1 cellular context compared by ENCODE assay signal in the genomic region with DNA sequence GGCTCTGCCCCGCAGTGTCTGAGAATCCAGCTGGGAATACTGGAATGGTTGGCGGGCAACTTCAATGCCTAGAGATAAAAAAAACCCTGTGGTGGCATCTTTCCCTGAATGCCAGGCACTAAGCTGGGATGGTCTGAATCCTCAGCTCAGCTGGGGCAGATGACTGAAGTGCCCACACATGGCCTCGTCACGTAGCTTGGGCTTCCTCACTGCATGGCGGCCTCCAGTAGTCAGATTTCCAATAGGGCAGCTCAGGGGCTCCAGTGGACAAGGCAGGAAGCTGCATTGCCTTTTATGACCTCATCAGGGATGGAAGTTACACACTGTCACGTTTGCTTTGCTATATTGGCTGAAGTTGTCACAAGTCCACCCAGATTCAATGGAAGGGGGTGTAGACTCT.
TF ChIP-seq lines count a peak whose summit lies in the region.

No MANE protein-coding gene starts in this region.

TF ChIP-seq in SK-N-SH, 30 proteins besides CTCF, POLR2A, EP300 and RAD21 (continued from another document):
- TF ChIP-seq, protein P1, sequence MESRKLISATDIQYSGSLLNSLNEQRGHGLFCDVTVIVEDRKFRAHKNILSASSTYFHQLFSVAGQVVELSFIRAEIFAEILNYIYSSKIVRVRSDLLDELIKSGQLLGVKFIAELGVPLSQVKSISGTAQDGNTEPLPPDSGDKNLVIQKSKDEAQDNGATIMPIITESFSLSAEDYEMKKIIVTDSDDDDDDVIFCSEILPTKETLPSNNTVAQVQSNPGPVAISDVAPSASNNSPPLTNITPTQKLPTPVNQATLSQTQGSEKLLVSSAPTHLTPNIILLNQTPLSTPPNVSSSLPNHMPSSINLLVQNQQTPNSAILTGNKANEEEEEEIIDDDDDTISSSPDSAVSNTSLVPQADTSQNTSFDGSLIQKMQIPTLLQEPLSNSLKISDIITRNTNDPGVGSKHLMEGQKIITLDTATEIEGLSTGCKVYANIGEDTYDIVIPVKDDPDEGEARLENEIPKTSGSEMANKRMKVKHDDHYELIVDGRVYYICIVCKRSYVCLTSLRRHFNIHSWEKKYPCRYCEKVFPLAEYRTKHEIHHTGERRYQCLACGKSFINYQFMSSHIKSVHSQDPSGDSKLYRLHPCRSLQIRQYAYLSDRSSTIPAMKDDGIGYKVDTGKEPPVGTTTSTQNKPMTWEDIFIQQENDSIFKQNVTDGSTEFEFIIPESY (IDR thresholded peaks at IDR 0.05; ENCODE audit: borderline replicate concordance, low read depth), result no peak
- TF ChIP-seq, protein P2, sequence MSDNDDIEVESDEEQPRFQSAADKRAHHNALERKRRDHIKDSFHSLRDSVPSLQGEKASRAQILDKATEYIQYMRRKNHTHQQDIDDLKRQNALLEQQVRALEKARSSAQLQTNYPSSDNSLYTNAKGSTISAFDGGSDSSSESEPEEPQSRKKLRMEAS (IDR thresholded peaks at IDR 0.05; ENCODE audit: low read depth), result no peak
- TF ChIP-seq SMC3 (IDR thresholded peaks at IDR 0.05; ENCODE audit: low read depth, low read length) (no peak), GABPA (IDR thresholded peaks at IDR 0.05; ENCODE audit: low read depth) (no peak), MXI1 (IDR thresholded peaks at IDR 0.05; ENCODE audit: low read depth, low read length) (no peak), RCOR1 (IDR thresholded peaks at IDR 0.05; ENCODE audit: low read length) (no peak), MEF2A (IDR thresholded peaks at IDR 0.05; ENCODE audit: borderline replicate concordance, low read depth) (no peak)
